ENCODE assay signal across 14 cellular contexts in genomic region chr12:101297661-101298060, GRCh38. TPM values are rescaled to one million over a fixed set of nuclear protein-coding genes. Genes with fewer than 3 reads are reported as not detected.
DNase-seq lines count a peak whose midpoint lies in the region; ATAC-seq and TF ChIP-seq lines count a peak whose summit lies in the region.
"Had no signal": no experiment of that assay in that cellular context is flagged by ENCODE, and none has a peak within 500 bp of the region (broad histone marks: within the 10 kb centered on the region; RNA-seq: fewer than 3 reads in every experiment).

No MANE protein-coding gene starts in this region.

- H3K18ac ChIP-seq in IMR-90 (ENCODE audit: low read depth, low read length) = no peak overlapping the region

- no peak overlapping the region for H3K23ac ChIP-seq in IMR-90 (ENCODE audit: low read depth, low read length)

- H4K8ac ChIP-seq in IMR-90 (ENCODE audit: low read depth in 2 of 2, low read length in 2 of 2) = no peak overlapping the region

- H2AK9ac ChIP-seq in IMR-90 (replicated peaks; ENCODE audit: low read depth, low read length, poor library complexity) = no peak overlapping the region

- peaks cover 96% of the 10 kb centered on the region for H3K36me3 Mint-ChIP-seq in activated T-helper 17 cell treated with anti-CD3 and anti-CD28 coated beads, Interleukin-2, amount 50 U/mL, for 72 hours (ENCODE audit: low read depth)

- POLR2A ChIA-PET in IMR-90 (lab: Charles Lee; ENCODE audit: unreplicated experiment) = no interaction called here

- H3K4me1 ChIP-seq in IMR-90 (ENCODE audit: control insufficient read depth, insufficient read depth, low read length) = no peaks in the 10 kb centered on the region; the same call in 1 of the 2 replicates

- BruUV-seq in IMR-90 (replicated peaks; lab: Mats Ljungman, UMichigan) = no TSS peak

- no peak for TF ChIP-seq RAD21 in IMR-90 (IDR thresholded peaks at IDR 0.05; ENCODE audit: low read length)

- no peak for TF ChIP-seq POLR2A in IMR-90 (IDR thresholded peaks at IDR 0.05; ENCODE audit: low read depth, low read length)

- no peaks in the 10 kb centered on the region; the same call in 1 of the 2 replicates for H3K9me1 ChIP-seq in IMR-90 (ENCODE audit: insufficient read depth, low read length)

- peak; percentile 21 for DNase-seq in IMR-90
- DNase-seq in brain microvascular endothelial cell = peak; percentile 68
- peak; percentile 19 for DNase-seq in fibroblast of the aortic adventitia (ENCODE audit: low read depth)
- DNase-seq in NCI-H446 (lab: John Stamatoyannopoulos, UW) = no peak
- DNase-seq: CD8-positive, alpha-beta T cell; NCI-H1092; NCI-H1694; NCI-H748 treated with DMSO at 0.1 percent for 48 hours had no signal

- H3K4me3 Mint-ChIP-seq in activated T-helper 17 cell treated with anti-CD3 and anti-CD28 coated beads, Interleukin-2, amount 50 U/mL, for 72 hours = no peak overlapping the region
- H3K4me3 Mint-ChIP-seq: CD8-positive, alpha-beta T cell had no signal

- H3K79me1 ChIP-seq in IMR-90 (ENCODE audit: low read depth in 1 of 2, low read length in 2 of 2) = no peaks in the 10 kb centered on the region

- no peak overlapping the region for H3K14ac ChIP-seq in IMR-90 (replicated peaks; ENCODE audit: low read depth, low read length)

- H2BK120ac ChIP-seq in IMR-90 (ENCODE audit: low read depth, low read length) = no peak overlapping the region

- no peak for ATAC-seq in IMR-90 (ENCODE audit: low read depth)
- ATAC-seq in HG03196 (IDR thresholded peaks at IDR 0.05; ENCODE audit: unreplicated experiment) = no peak
- ATAC-seq in activated T-helper 17 cell treated with anti-CD3 and anti-CD28 coated beads, Interleukin-2, amount 50 U/mL, for 72 hours (replicated peaks) = no peak
- ATAC-seq: CD8-positive, alpha-beta T cell; K562; Right ventricle myocardium inferior had no signal

- H3K36me3 ChIP-seq in IMR-90 (ENCODE audit: control insufficient read depth, insufficient read depth, low read length) = peaks cover 10% of the 10 kb centered on the region
- peaks cover 13% of the 10 kb centered on the region for H3K36me3 ChIP-seq in brain microvascular endothelial cell (replicated peaks)

- H3K27me3 ChIP-seq in IMR-90 (ENCODE audit: control insufficient read depth, insufficient read depth, low read length) (no peaks in the 10 kb centered on the region), brain microvascular endothelial cell (replicated peaks) (no peaks in the 10 kb centered on the region)

- H2BK20ac ChIP-seq in IMR-90 (ENCODE audit: low read depth, low read length) = no peak overlapping the region

- H3K27ac ChIP-seq in IMR-90 (ENCODE audit: insufficient read depth, low read length) (no peak overlapping the region), brain microvascular endothelial cell (peak overlapping the region; percentile 91), temporal lobe (ENCODE audit: low read depth, low read length) (peak overlapping the region; percentile 67)
- H3K27ac ChIP-seq: HL-60 had no signal

- dilution Hi-C loops in IMR-90 (cut with HindIII; ENCODE audit: low sequenced_read_pairs, unreplicated experiment) = no loop called here

- WGBS in IMR-90 (ENCODE audit: extremely low coverage in 2 of 2, insufficient read length in 1 of 2), 2 experiments = no CpG with 5 or more reads among the region's 4 CpGs

- no peaks in the 10 kb centered on the region for H3K9me3 ChIP-seq in IMR-90 (ENCODE audit: control insufficient read depth, insufficient read depth, low read length)

- no peak overlapping the region for H3K27ac Mint-ChIP-seq in activated T-helper 17 cell treated with anti-CD3 and anti-CD28 coated beads, Interleukin-2, amount 50 U/mL, for 72 hours
- H3K27ac Mint-ChIP-seq: CD8-positive, alpha-beta T cell had no signal

- intact Hi-C loops in IMR-90 (cut with micrococcal nuclease) = loop anchor here (10.0 kb wide), 1 partner anchor 383 kb away; no protein-coding TSS in a partner anchor

- TF ChIP-seq CTCF in IMR-90 (conservative IDR thresholded peaks at IDR 0.05; ENCODE audit: low read depth, low read length) (no peak), brain microvascular endothelial cell (IDR thresholded peaks at IDR 0.05; ENCODE audit: low read depth, low read length, missing control alignments) (no peak), fibroblast of the aortic adventitia (IDR thresholded peaks at IDR 0.05; ENCODE audit: insufficient read depth, low read length) (no peak)

- no peak overlapping the region for H3K56ac ChIP-seq in IMR-90 (ENCODE audit: extremely low read depth, insufficient read depth, low read length)

- no peak overlapping the region for H4K5ac ChIP-seq in IMR-90 (ENCODE audit: low read depth, low read length)

- no peaks in the 10 kb centered on the region for H3K9me3 Mint-ChIP-seq in activated T-helper 17 cell treated with anti-CD3 and anti-CD28 coated beads, Interleukin-2, amount 50 U/mL, for 72 hours
- H3K9me3 Mint-ChIP-seq: CD8-positive, alpha-beta T cell had no signal

- no peak overlapping the region for H3K4me2 ChIP-seq in IMR-90 (ENCODE audit: low read depth, low read length)

- in situ Hi-C loops in IMR-90 (cut with MboI; ENCODE audit: low sequenced_read_pairs) (no loop called here), brain microvascular endothelial cell (cut with HindIII; ENCODE audit: low pct_ligation_motif_present, low sequenced_read_pairs) (no loop called here)

- H4K20me1 ChIP-seq in IMR-90 (ENCODE audit: insufficient read depth, low read length) = no peaks in the 10 kb centered on the region

- no peaks in the 10 kb centered on the region for H3K4me1 Mint-ChIP-seq in activated T-helper 17 cell treated with anti-CD3 and anti-CD28 coated beads, Interleukin-2, amount 50 U/mL, for 72 hours

- CTCF ChIA-PET in IMR-90 (lab: Yijun Ruan, JAX) = no interaction called here

- H3K27me3 Mint-ChIP-seq in activated T-helper 17 cell treated with anti-CD3 and anti-CD28 coated beads, Interleukin-2, amount 50 U/mL, for 72 hours = no peaks in the 10 kb centered on the region

- no peak overlapping the region for H2BK5ac ChIP-seq in IMR-90 (ENCODE audit: low read depth, low read length, poor library complexity, severe bottlenecking)

- no peak overlapping the region for H3K9ac ChIP-seq in IMR-90 (ENCODE audit: low read depth, low read length)

- H4K91ac ChIP-seq in IMR-90 (ENCODE audit: insufficient read depth, low read depth, low read length) = no peak overlapping the region

- H3K4me3 ChIP-seq in IMR-90 (ENCODE audit: insufficient read depth, low read depth, low read length) (no peak overlapping the region), brain microvascular endothelial cell (ENCODE audit: low read depth, low read length) (no peak overlapping the region), fibroblast of the aortic adventitia (ENCODE audit: low read depth, low read length) (no peak overlapping the region)
- H3K4me3 ChIP-seq: K562 had no signal

- H3K4ac ChIP-seq in IMR-90 (ENCODE audit: low read depth, low read length) = no peak overlapping the region

- no peak overlapping the region for H2BK15ac ChIP-seq in IMR-90 (ENCODE audit: low read depth, low read length)

- no peak overlapping the region for H2AK5ac ChIP-seq in IMR-90 (ENCODE audit: low read depth, low read length)

- H2AFZ ChIP-seq in IMR-90 (replicated peaks; ENCODE audit: low read length, poor library complexity) = no peak overlapping the region

TF ChIP-seq in IMR-90, 13 proteins besides CTCF, POLR2A, EP300 and RAD21:
- no peak for TF ChIP-seq CEBPB (IDR thresholded peaks at IDR 0.05; ENCODE audit: low read depth, low read length)

RNA-seq across cellular contexts. Expression of gene UTP20, which starts 17.8 kb away (rescaled TPM):
- total RNA-seq in IMR-90 (2012; rRNA removed) (22.0 and 29.7 TPM in 2 replicates), fibroblast of the aortic adventitia (ENCODE audit: low replicate concordance) (25.7 and 36.1 TPM in 2 replicates), temporal lobe (16.0 TPM)
- polyA plus RNA-seq in IMR-90 (2012; rRNA removed) = 6.3 and 6.8 TPM in 2 replicates
- polyA plus RNA-seq in IMR-90 (2012; cell fraction: cytosol; rRNA removed) = 0.95 and 1.5 TPM in 2 replicates
- polyA plus RNA-seq in IMR-90 (2012; cell fraction: nucleus; rRNA removed; ENCODE audit: low replicate concordance) = 0.87 and 5.8 TPM in 2 replicates
- total RNA-seq in activated T-helper 17 cell treated with anti-CD3 and anti-CD28 coated beads, Interleukin-2, amount 50 U/mL, for 72 hours = 10 to 100 TPM; 15.7 to 38.3 TPM

Comparison
In these comparisons a context has a peak if more than half of its experiments do, and no peak if none do; other contexts are left out.
1. DNase-seq: peak in IMR-90 (single experiment), brain microvascular endothelial cell (single experiment) and fibroblast of the aortic adventitia (single experiment); none in NCI-H446 (0 of 2).